In genomic region chr19:16210168-16210567, GRCh38 we compare ENCODE assay signal across 28 cellular contexts. TPM values are rescaled to one million over a fixed set of nuclear protein-coding genes. Genes with fewer than 3 reads are reported as not detected.
"Had no signal": no experiment of that assay in that cellular context is flagged by ENCODE, and none has a peak within 500 bp of the region (broad histone marks: within the 10 kb centered on the region; RNA-seq: fewer than 3 reads in every experiment).

No MANE protein-coding gene starts in this region.

- H3K4me1 ChIP-seq: tibial artery, upper lobe of left lung, uterus had no signal

- FAIRE-seq: frontal cortex had no signal

- H3K27me3 ChIP-seq: dorsolateral prefrontal cortex, heart left ventricle, neutrophil, tibial artery, upper lobe of left lung, uterus had no signal

- H3K27me3 Mint-ChIP-seq: naive B cell; stimulated activated memory B cell treated with anti-CD40 and anti-IgM and Interleukin-4, amounts not matched to agents 10 μg/mL and 1 μg/mL and 100 μg/mL, for 72 hours; stimulated activated naive CD8-positive, alpha-beta T cell treated with anti-CD3 and anti-CD28 coated beads, Interleukin-15, Interleukin-2, amounts not matched to agents 100 ng/mL and 50 ng/mL, for 24 hours had no signal

- DNase-seq: cortex of kidney; dorsolateral prefrontal cortex; effector CD8-positive, alpha-beta T cell; heart left ventricle; hippocampal formation; left colon; left ventricle myocardium superior; mesendoderm; naive B cell; stimulated activated CD4-positive, alpha-beta T cell treated with anti-CD3 and anti-CD28 coated beads, Interleukin-4, amount 100 ng/mL, for 1 hour; stimulated activated CD8-positive, alpha-beta memory T cell treated with anti-CD3 and anti-CD28 coated beads, Interleukin-4, amount 100 ng/mL, for 48 hours; upper lobe of left lung; uterus had no signal

- H3K27ac Mint-ChIP-seq: stimulated activated memory B cell treated with anti-CD40 and anti-IgM and Interleukin-4, amounts not matched to agents 10 μg/mL and 1 μg/mL and 100 μg/mL, for 72 hours had no signal

- H3K4me3 Mint-ChIP-seq: naive B cell; stimulated activated memory B cell treated with anti-CD40 and anti-IgM and Interleukin-4, amounts not matched to agents 10 μg/mL and 1 μg/mL and 100 μg/mL, for 72 hours; stimulated activated naive CD8-positive, alpha-beta T cell treated with anti-CD3 and anti-CD28 coated beads, Interleukin-15, Interleukin-2, amounts not matched to agents 100 ng/mL and 50 ng/mL, for 24 hours had no signal

- H3K4me3 ChIP-seq: dorsolateral prefrontal cortex, heart left ventricle, lung, smooth muscle cell, tibial artery, upper lobe of left lung, uterus had no signal

- H3K9me3 ChIP-seq: neutrophil, tibial artery, upper lobe of left lung, uterus had no signal

- H3K27ac ChIP-seq: dorsolateral prefrontal cortex, heart left ventricle, neutrophil, tibial artery, upper lobe of left lung, uterus had no signal

- H3K36me3 ChIP-seq: uterus had no signal

- ATAC-seq: heart left ventricle; left colon; left ventricle myocardium superior; stimulated activated memory B cell treated with anti-CD40 and anti-IgM and Interleukin-4, amounts not matched to agents 10 μg/mL and 1 μg/mL and 100 μg/mL, for 72 hours had no signal

RNA-seq across cellular contexts. Expression of gene CIB3, which starts 36.8 kb away (rescaled TPM):
- total RNA-seq: dorsolateral prefrontal cortex, fibroblast of lung, frontal cortex, glomerular endothelial cell, heart left ventricle, kidney epithelial cell, left colon, left ventricle myocardium superior, lung, osteoblast, pulmonary artery endothelial cell, smooth muscle cell, temporal lobe, upper lobe of left lung, uterus had no signal
- polyA plus RNA-seq: esophagus, fibroblast of lung, heart left ventricle, neural cell, smooth muscle cell had no signal
